In genomic region chr22:45481661-45482060, GRCh38 we compare ENCODE assay signal across 34 cellular contexts. TPM values are rescaled to one million over a fixed set of nuclear protein-coding genes. Genes with fewer than 3 reads are reported as not detected.
"Had no signal": no experiment of that assay in that cellular context is flagged by ENCODE, and none has a peak within 500 bp of the region (broad histone marks: within the 10 kb centered on the region; RNA-seq: fewer than 3 reads in every experiment).

No MANE protein-coding gene starts in this region.

- H3K9me3 ChIP-seq: MG63 had no signal

- H3K9me3 Mint-ChIP-seq: activated T-cell treated with anti-CD3 and anti-CD28 coated beads, Interleukin-2, amount 50 U/mL, for 4 hours; activated T-helper 1 cell treated with anti-CD3 and anti-CD28 coated beads, Interleukin-12 subunit alpha, Interleukin-12 subunit beta, Interleukin-2, Interleukin-4 antibody, amounts not matched to agents 30 ng/mL and 10 ng/mL and 1 ng/mL, durations not matched to agents 14 hours and 24 hours and 36 hours had no signal

- ATAC-seq: activated T-cell treated with anti-CD3 and anti-CD28 coated beads, Interleukin-2, amount 50 U/mL, for 4 hours had no signal

- H3K36me3 ChIP-seq: brain microvascular endothelial cell, MG63 had no signal

- H3K36me3 Mint-ChIP-seq: activated CD4-positive, alpha-beta memory T cell treated with anti-CD3 and anti-CD28 coated beads for 36 hours; activated naive CD8-positive, alpha-beta T cell treated with anti-CD3 and anti-CD28 coated beads for 36 hours had no signal

- H3K27ac Mint-ChIP-seq: activated B cell treated with CpG ODN at 0.5 μM for 24 hours; activated CD4-positive, alpha-beta memory T cell treated with anti-CD3 and anti-CD28 coated beads for 36 hours; activated naive CD8-positive, alpha-beta T cell treated with anti-CD3 and anti-CD28 coated beads for 36 hours; activated T-helper 1 cell treated with anti-CD3 and anti-CD28 coated beads, Interleukin-12 subunit alpha, Interleukin-12 subunit beta, Interleukin-2, Interleukin-4 antibody, amounts not matched to agents 30 ng/mL and 10 ng/mL and 1 ng/mL, durations not matched to agents 14 hours and 24 hours and 36 hours had no signal

- H3K4me1 Mint-ChIP-seq: activated B cell treated with CpG ODN at 0.5 μM for 24 hours; activated naive CD8-positive, alpha-beta T cell treated with anti-CD3 and anti-CD28 coated beads for 36 hours had no signal

- H3K27ac ChIP-seq: brain microvascular endothelial cell, VCaP had no signal

- H3K4me3 Mint-ChIP-seq: activated B cell treated with CpG ODN at 0.5 μM for 24 hours; activated CD4-positive, alpha-beta memory T cell treated with anti-CD3 and anti-CD28 coated beads for 36 hours; activated naive CD8-positive, alpha-beta T cell treated with anti-CD3 and anti-CD28 coated beads for 36 hours; activated T-cell treated with anti-CD3 and anti-CD28 coated beads, Interleukin-2, amount 50 U/mL, for 4 hours; activated T-helper 1 cell treated with anti-CD3 and anti-CD28 coated beads, Interleukin-12 subunit alpha, Interleukin-12 subunit beta, Interleukin-2, Interleukin-4 antibody, amounts not matched to agents 30 ng/mL and 10 ng/mL and 1 ng/mL, durations not matched to agents 14 hours and 24 hours and 36 hours had no signal

- DNase-seq: activated B cell treated with CpG ODN at 0.5 μM for 24 hours; activated CD4-positive, alpha-beta memory T cell treated with anti-CD3 and anti-CD28 coated beads for 36 hours; activated CD4-positive, alpha-beta T cell treated with anti-CD3 and anti-CD28 coated beads for 4 hours; activated CD4-positive, alpha-beta T cell treated with anti-CD3 and anti-CD28 coated beads, Interleukin-2, amount 50 U/mL, for 1 hour; activated CD4-positive, CD25-positive, alpha-beta regulatory T cell treated with anti-CD3 and anti-CD28 coated beads, Interleukin-2, amount 50 U/mL, for 72 hours; activated CD8-positive, alpha-beta memory T cell treated with anti-CD3 and anti-CD28 coated beads, Interleukin-2, amount 50 U/mL, for 4 hours; activated naive CD4-positive, alpha-beta T cell; activated naive CD4-positive, alpha-beta T cell treated with anti-CD3 and anti-CD28 coated beads, Interleukin-2, amount 50 U/mL, for 16 hours; activated naive CD8-positive, alpha-beta T cell treated with anti-CD3 and anti-CD28 coated beads for 36 hours; activated T-cell treated with anti-CD3 and anti-CD28 coated beads for 4 hours; activated T-cell treated with anti-CD3 and anti-CD28 coated beads, Interleukin-2, amount 50 U/mL, for 4 hours; amniotic stem cell; aorta; brain microvascular endothelial cell; central memory CD4-positive, alpha-beta T cell; Kasumi-1; KG1; MG63; NCI-H1048; NCI-H1436 treated with DMSO at 0.1 percent for 48 hours; NCI-H1694 treated with DMSO at 0.1 percent for 48 hours; NCI-H2029; NCI-H510A; NCI-H526; NCI-H748 treated with DMSO at 0.1 percent for 48 hours; NK-92 treated with Interleukin-12 subunit alpha and Interleukin-12 subunit beta, amount 100 ng/mL, for 24 hours; Right ventricle myocardium superior; SW 1271; T-helper 1 cell; T-helper 2 cell; T-helper 9 cell had no signal

- H3K27me3 ChIP-seq: brain microvascular endothelial cell, MG63 had no signal

- H3K4me3 ChIP-seq: MG63 had no signal

- H3K27me3 Mint-ChIP-seq: activated naive CD8-positive, alpha-beta T cell treated with anti-CD3 and anti-CD28 coated beads for 36 hours had no signal

RNA-seq across cellular contexts. Expression of gene FBLN1, which starts 21.0 kb away (rescaled TPM):
- total RNA-seq: activated B cell treated with CpG ODN at 0.5 μM for 24 hours; activated CD4-positive, alpha-beta memory T cell treated with anti-CD3 and anti-CD28 coated beads for 36 hours; activated T-helper 1 cell treated with anti-CD3 and anti-CD28 coated beads, Interleukin-12 subunit alpha, Interleukin-12 subunit beta, Interleukin-2, Interleukin-4 antibody, amounts not matched to agents 30 ng/mL and 10 ng/mL and 1 ng/mL, durations not matched to agents 14 hours and 24 hours and 36 hours; OCI-LY7 had no signal
